In genomic region chr9:97067490-97067889, GRCh38 we compare ENCODE assay signal across 28 cellular contexts.
"Had no signal": no experiment of that assay in that cellular context is flagged by ENCODE, and none has a peak within 500 bp of the region (broad histone marks: within the 10 kb centered on the region; RNA-seq: fewer than 3 reads in every experiment).

No MANE protein-coding gene starts in this region.

- H3K4me3 Mint-ChIP-seq: stimulated activated effector memory CD8-positive, alpha-beta T cell treated with anti-CD3 and anti-CD28 coated beads, Interleukin-12 subunit alpha, Interleukin-12 subunit beta, amount 100 ng/mL, for 72 hours; stimulated activated memory B cell treated with anti-CD40 and anti-IgM and Interleukin-4, amounts not matched to agents 10 μg/mL and 1 μg/mL and 100 μg/mL, for 72 hours; stimulated activated naive B cell treated with anti-CD40 and anti-IgM and Interleukin-4, amounts not matched to agents 10 μg/mL and 1 μg/mL and 100 μg/mL, for 72 hours; stimulated activated naive CD8-positive, alpha-beta T cell treated with anti-CD3 and anti-CD28 coated beads, Interleukin-15, amount 100 ng/mL, for 72 hours; stimulated activated naive CD8-positive, alpha-beta T cell treated with anti-CD3 and anti-CD28 coated beads, Interleukin-15, Interleukin-2, amounts not matched to agents 100 ng/mL and 50 ng/mL, for 24 hours; type B pancreatic cell had no signal

- H3K4me1 ChIP-seq: stomach, suprapubic skin, testis, thyroid gland, tibial artery, tibial nerve, transverse colon, upper lobe of left lung, upper lobe of right lung, uterus, vagina had no signal

- H3K27ac ChIP-seq: stomach, suprapubic skin, testis, thoracic aorta, thyroid gland, tibial artery, tibial nerve, transverse colon, upper lobe of left lung, upper lobe of right lung, uterus, vagina had no signal

- H3K4me1 Mint-ChIP-seq: stimulated activated memory B cell treated with anti-CD40 and anti-IgM and Interleukin-4, amounts not matched to agents 10 μg/mL and 1 μg/mL and 100 μg/mL, for 72 hours; stimulated activated naive B cell treated with anti-CD40 and anti-IgM and Interleukin-4, amounts not matched to agents 10 μg/mL and 1 μg/mL and 100 μg/mL, for 72 hours had no signal

- H3K36me3 Mint-ChIP-seq: stimulated activated effector memory CD8-positive, alpha-beta T cell treated with anti-CD3 and anti-CD28 coated beads, Interleukin-12 subunit alpha, Interleukin-12 subunit beta, amount 100 ng/mL, for 72 hours; stimulated activated memory B cell treated with anti-CD40 and anti-IgM and Interleukin-4, amounts not matched to agents 10 μg/mL and 1 μg/mL and 100 μg/mL, for 72 hours; stimulated activated naive B cell treated with anti-CD40 and anti-IgM and Interleukin-4, amounts not matched to agents 10 μg/mL and 1 μg/mL and 100 μg/mL, for 72 hours; type B pancreatic cell had no signal

- H3K27me3 ChIP-seq: testis, thyroid gland, upper lobe of left lung, uterus, vagina had no signal

- DNase-seq: stimulated activated CD4-positive, alpha-beta T cell treated with anti-CD3 and anti-CD28 coated beads, Interleukin-2, amount 100 ng/mL, for 48 hours; stimulated activated CD4-positive, alpha-beta T cell treated with anti-CD3 and anti-CD28 coated beads, Interleukin-4, amount 100 ng/mL, for 1 hour; stimulated activated CD4-positive, alpha-beta T cell treated with anti-CD3 and anti-CD28 coated beads, Interleukin-4, amount 100 ng/mL, for 24 hours; stimulated activated CD4-positive, alpha-beta T cell treated with anti-CD3 and anti-CD28 coated beads, Interleukin-4, amount 100 ng/mL, for 4 hours; stimulated activated CD8-positive, alpha-beta memory T cell treated with anti-CD3 and anti-CD28 coated beads, Interleukin-4, amount 100 ng/mL, for 48 hours; stimulated activated naive B cell treated with anti-CD40 and anti-IgM and Interleukin-4, amounts not matched to agents 10 μg/mL and 1 μg/mL and 100 μg/mL, for 72 hours; stimulated activated naive CD4-positive, alpha-beta T cell; stimulated activated naive CD4-positive, alpha-beta T cell treated with Interleukin-2 at 50 U/mL for 16 hours; stimulated activated naive CD8-positive, alpha-beta T cell treated with anti-CD3 and anti-CD28 coated beads, Interleukin-15, amount 100 ng/mL, for 72 hours; stimulated activated naive CD8-positive, alpha-beta T cell treated with anti-CD3 and anti-CD28 coated beads, Interleukin-15, Interleukin-2, amounts not matched to agents 100 U/mL and 50 U/mL, for 24 hours; stomach; substantia nigra; testis; thyroid gland; tibial artery; transverse colon; trophoblast cell; upper lobe of right lung; uterus had no signal

- H3K9me3 ChIP-seq: suprapubic skin, testis, thoracic aorta, thyroid gland, tibial artery, transverse colon, upper lobe of left lung, upper lobe of right lung, uterus, vagina had no signal

- ATAC-seq: stimulated activated effector memory CD8-positive, alpha-beta T cell treated with anti-CD3 and anti-CD28 coated beads, Interleukin-12 subunit alpha, Interleukin-12 subunit beta, amount 100 ng/mL, for 72 hours; stimulated activated memory B cell treated with anti-CD40 and anti-IgM and Interleukin-4, amounts not matched to agents 10 μg/mL and 1 μg/mL and 100 μg/mL, for 72 hours; stimulated activated naive B cell treated with anti-CD40 and anti-IgM and Interleukin-4, amounts not matched to agents 10 μg/mL and 1 μg/mL and 100 μg/mL, for 72 hours; stimulated activated naive CD8-positive, alpha-beta T cell treated with anti-CD3 and anti-CD28 coated beads, Interleukin-15, amount 100 ng/mL, for 72 hours; stimulated activated naive CD8-positive, alpha-beta T cell treated with anti-CD3 and anti-CD28 coated beads, Interleukin-15, Interleukin-2, amounts not matched to agents 100 U/mL and 50 U/mL, for 24 hours; upper lobe of right lung had no signal

- H3K36me3 ChIP-seq: stomach, suprapubic skin, thoracic aorta, thyroid gland, tibial artery, tibial nerve, transverse colon, upper lobe of left lung, upper lobe of right lung, uterus, vagina had no signal

- H3K4me3 ChIP-seq: stomach, suprapubic skin, thoracic aorta, thyroid gland, tibial artery, tibial nerve, transverse colon, upper lobe of left lung, upper lobe of right lung, uterus, vagina had no signal

- H3K27ac Mint-ChIP-seq: stimulated activated effector memory CD8-positive, alpha-beta T cell treated with anti-CD3 and anti-CD28 coated beads, Interleukin-12 subunit alpha, Interleukin-12 subunit beta, amount 100 ng/mL, for 72 hours; stimulated activated memory B cell treated with anti-CD40 and anti-IgM and Interleukin-4, amounts not matched to agents 10 μg/mL and 1 μg/mL and 100 μg/mL, for 72 hours; stimulated activated naive B cell treated with anti-CD40 and anti-IgM and Interleukin-4, amounts not matched to agents 10 μg/mL and 1 μg/mL and 100 μg/mL, for 72 hours; stimulated activated naive CD8-positive, alpha-beta T cell treated with anti-CD3 and anti-CD28 coated beads, Interleukin-15, amount 100 ng/mL, for 72 hours; stimulated activated naive CD8-positive, alpha-beta T cell treated with anti-CD3 and anti-CD28 coated beads, Interleukin-15, Interleukin-2, amounts not matched to agents 100 ng/mL and 50 ng/mL, for 24 hours; type B pancreatic cell had no signal
